34 cellular contexts compared by ENCODE assay signal in the genomic region with DNA sequence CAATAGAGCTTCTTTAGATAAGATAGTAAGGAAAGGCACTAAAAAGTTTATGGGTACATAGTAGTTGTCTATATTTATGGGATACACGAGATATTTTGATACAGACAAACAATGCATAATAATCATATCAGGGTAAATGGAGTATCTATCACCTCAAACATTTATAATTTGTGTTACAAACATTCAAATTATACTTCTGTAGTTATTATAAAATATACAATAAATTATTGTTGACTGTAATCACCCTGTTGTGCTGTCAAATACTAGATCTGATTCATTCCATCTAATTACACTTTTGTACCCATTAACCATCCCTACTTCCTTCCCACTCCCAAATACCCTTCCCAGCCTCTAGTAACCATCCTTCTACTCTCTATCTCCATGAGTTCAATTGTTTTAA.
"Had no signal": no experiment of that assay in that cellular context is flagged by ENCODE, and none has a peak within 500 bp of the region (broad histone marks: within the 10 kb centered on the region; RNA-seq: fewer than 3 reads in every experiment).

No MANE protein-coding gene starts in this region.

- DNase-seq: Karpas-422, Kasumi-1, MG63, MM.1S, MV-4-11, NCI-H1048, NCI-H1092, NCI-H1092 treated with DMSO at 0.1 percent for 48 hours, NCI-H1105, NCI-H1105 treated with DMSO at 0.1 percent for 48 hours, NCI-H1417, NCI-H1417 treated with DMSO at 0.1 percent for 48 hours, NCI-H1436, NCI-H1436 treated with DMSO at 0.1 percent for 48 hours, NCI-H146, NCI-H1694, NCI-H1694 treated with DMSO at 0.1 percent for 48 hours, NCI-H187, NCI-H187 treated with DMSO at 0.1 percent for 48 hours, NCI-H1930, NCI-H2029, NCI-H2029 treated with DMSO at 0.1 percent for 48 hours, NCI-H2081, NCI-H2081 treated with DMSO at 0.1 percent for 48 hours, NCI-H2107, NCI-H2171, NCI-H2171 treated with DMSO at 0.1 percent for 48 hours, NCI-H2227 treated with DMSO at 0.1 percent for 48 hours, NCI-H226, NCI-H345, NCI-H446, NCI-H446 treated with DMSO at 0.1 percent for 48 hours, NCI-H510A, NCI-H510A treated with DMSO at 0.1 percent for 48 hours had no signal

- H3K4me3 ChIP-seq: MG63 had no signal

- H3K27me3 ChIP-seq: MG63 had no signal

- H3K9me3 ChIP-seq: MG63 had no signal

- H3K36me3 ChIP-seq: MG63 had no signal
